In genomic region chr19:48741222-48741999, GRCh38 we compare ENCODE assay signal across 9 cellular contexts. TPM values are rescaled to one million over a fixed set of nuclear protein-coding genes. Genes with fewer than 3 reads are reported as not detected.
DNase-seq lines count a peak whose midpoint lies in the region; ATAC-seq and TF ChIP-seq lines count a peak whose summit lies in the region.
"Had no signal": no experiment of that assay in that cellular context is flagged by ENCODE, and none has a peak within 500 bp of the region (broad histone marks: within the 10 kb centered on the region; RNA-seq: fewer than 3 reads in every experiment).

No MANE protein-coding gene starts in this region.

- H3K9me3 Mint-ChIP-seq in CD8-positive, alpha-beta T cell: no peaks in the 10 kb centered on the region
- H3K9me3 Mint-ChIP-seq in naive B cell (peaks cover 0 to 5% (median 4%) of the 10 kb centered on the region in 7 donors), CD14-positive monocyte (peaks cover 8 to 32% (median 22%) of the 10 kb centered on the region in 7 donors)
- H3K9me3 Mint-ChIP-seq: T-helper 1 cell treated with Interleukin-12 subunit alpha and Interleukin-12 subunit beta and Interleukin-4 antibody, amounts not matched to agents 30 μg/mL and 1 μg/mL, for 36 hours had no signal

- H3K4me3 ChIP-seq in CD8-positive, alpha-beta T cell (ENCODE audit: low read depth, low read length): no peak overlapping the region
- no peak overlapping the region for H3K4me3 ChIP-seq in ascending aorta

- no peaks in the 10 kb centered on the region for H3K36me3 ChIP-seq in CD8-positive, alpha-beta T cell (ENCODE audit: insufficient read depth, low read length)
- H3K36me3 ChIP-seq in ascending aorta: no peaks in the 10 kb centered on the region

- peaks cover 17% of the 10 kb centered on the region for H3K27me3 Mint-ChIP-seq in CD8-positive, alpha-beta T cell (ENCODE audit: low read depth)
- H3K27me3 Mint-ChIP-seq in naive B cell (peaks cover 24 to 56% (median 30%) of the 10 kb centered on the region in 3 donors), CD14-positive monocyte (ENCODE audit: low read depth in 3 of 3) (peaks cover 39 to 67% (median 53%) of the 10 kb centered on the region in 3 donors)

- peaks cover 29% of the 10 kb centered on the region for H3K4me1 ChIP-seq in CD8-positive, alpha-beta T cell (ENCODE audit: insufficient read depth, low read length)
- H3K4me1 ChIP-seq in ascending aorta: peaks cover 5 to 9% of the 10 kb centered on the region in 2 donors

- intact Hi-C loops in CD8-positive, alpha-beta T cell (cut with DNase I, micrococcal nuclease): no loop called here
- intact Hi-C loops in CD14-positive monocyte (cut with micrococcal nuclease) (no loop called here), ascending aorta (cut with DNase I) (no loop called here)

- no peak overlapping the region for H3K27ac ChIP-seq in CD8-positive, alpha-beta T cell (ENCODE audit: low read depth, low read length)
- H3K27ac ChIP-seq in caudate nucleus (ENCODE audit: low read depth, low read length) (peak overlapping the region; percentile 16), ascending aorta (peak overlapping the region in 1 of 2 donors; percentile 4)

- DNase-seq in CD8-positive, alpha-beta T cell: peak in 2 of 7 experiments; percentile 36 to 40
- DNase-seq in HuH-7 (ENCODE audit: low spot score): peak; percentile 75
- peak in 2 of 61 donors; percentile 10 to 63 for DNase-seq in caudate nucleus (lab: John Stamatoyannopoulos, UW)
- DNase-seq in naive B cell: no peak
- no peak for DNase-seq in CD14-positive monocyte (ENCODE audit: low spot score)
- no peak for DNase-seq in islet precursor cell
- no peak for DNase-seq in ascending aorta (ENCODE audit: low spot score in 2 of 2)
- DNase-seq in NCI-H510A (lab: John Stamatoyannopoulos, UW): no peak

- CTCF ChIA-PET in CD8-positive, alpha-beta T cell (lab: Charles Lee): no interaction called here

- POLR2A ChIA-PET in CD8-positive, alpha-beta T cell (lab: Charles Lee): no interaction called here

- H3K27ac Mint-ChIP-seq in CD8-positive, alpha-beta T cell: no peak overlapping the region
- H3K27ac Mint-ChIP-seq in naive B cell (peak overlapping the region in 1 of 6 donors; percentile 12), CD14-positive monocyte (peak overlapping the region in 2 of 7 donors; percentile 36 to 57)
- H3K27ac Mint-ChIP-seq: T-helper 1 cell treated with Interleukin-12 subunit alpha and Interleukin-12 subunit beta and Interleukin-4 antibody, amounts not matched to agents 30 μg/mL and 1 μg/mL, for 36 hours had no signal

- H3K4me1 Mint-ChIP-seq in CD8-positive, alpha-beta T cell (ENCODE audit: low read depth): peaks cover 21% of the 10 kb centered on the region
- peaks cover 15 to 28% (median 16%) of the 10 kb centered on the region in 3 donors for H3K4me1 Mint-ChIP-seq in naive B cell
- peaks cover 24% of the 10 kb centered on the region for H3K4me1 Mint-ChIP-seq in CD14-positive monocyte

- no peak for ATAC-seq in CD8-positive, alpha-beta T cell
- ATAC-seq in naive B cell (ENCODE audit: low read depth in 2 of 2): no peak

- H3K27me3 ChIP-seq in CD8-positive, alpha-beta T cell (ENCODE audit: insufficient read depth, low read length): peaks cover 7% of the 10 kb centered on the region
- no peaks in the 10 kb centered on the region for H3K27me3 ChIP-seq in ascending aorta

- H3K36me3 Mint-ChIP-seq in CD8-positive, alpha-beta T cell: no peaks in the 10 kb centered on the region
- H3K36me3 Mint-ChIP-seq in naive B cell: peaks cover 0 to 6% of the 10 kb centered on the region in 2 donors
- peaks cover 0 to 5% of the 10 kb centered on the region in 2 donors for H3K36me3 Mint-ChIP-seq in CD14-positive monocyte

- no peak for TF ChIP-seq CTCF in CD8-positive, alpha-beta T cell (IDR thresholded peaks at IDR 0.05)
- TF ChIP-seq CTCF in CD14-positive monocyte (IDR thresholded peaks at IDR 0.05): no peak
- no peak for TF ChIP-seq CTCF in ascending aorta (IDR thresholded peaks at IDR 0.05)

- H3K9me3 ChIP-seq in CD8-positive, alpha-beta T cell (ENCODE audit: low read length): no peaks in the 10 kb centered on the region
- no peaks in the 10 kb centered on the region for H3K9me3 ChIP-seq in ascending aorta

- peak overlapping the region; percentile 32 for H3K4me3 Mint-ChIP-seq in CD8-positive, alpha-beta T cell
- peak overlapping the region in 5 of 8 donors; percentile 12 to 78 (median 54) for H3K4me3 Mint-ChIP-seq in naive B cell
- H3K4me3 Mint-ChIP-seq in CD14-positive monocyte: peak overlapping the region in 1 of 2 donors; percentile 80
- H3K4me3 Mint-ChIP-seq: T-helper 1 cell treated with Interleukin-12 subunit alpha and Interleukin-12 subunit beta and Interleukin-4 antibody, amounts not matched to agents 30 μg/mL and 1 μg/mL, for 36 hours had no signal

RNA-seq across cellular contexts. Expression of gene RASIP1, which starts 1.0 kb away (rescaled TPM):
- 1 to 10 TPM in 1 of 2 experiments, under 1 TPM in 1; 0.64 to 1.1 TPM for total RNA-seq in CD8-positive, alpha-beta T cell
- polyA plus RNA-seq in naive B cell (ENCODE audit: low read depth in 6 of 6) (under 1 TPM in 1 of 6 donors, not detected in 5; 0.48 TPM), CD14-positive monocyte (not detected)
- total RNA-seq in ascending aorta: 85.9 TPM

RNA-seq across cellular contexts. Expression of gene IZUMO1, which starts 5.3 kb away (rescaled TPM):
- total RNA-seq in CD8-positive, alpha-beta T cell: not detected
- not detected for polyA plus RNA-seq in naive B cell (ENCODE audit: low read depth in 6 of 6)
- polyA plus RNA-seq in CD14-positive monocyte: not detected
- total RNA-seq in ascending aorta: not detected

RNA-seq across cellular contexts. Expression of gene FUT1, which starts 11.0 kb away (rescaled TPM):
- total RNA-seq in CD8-positive, alpha-beta T cell: not detected
- polyA plus RNA-seq in naive B cell (ENCODE audit: low read depth in 6 of 6): not detected
- polyA plus RNA-seq in CD14-positive monocyte: not detected
- 3.8 TPM for total RNA-seq in ascending aorta

RNA-seq across cellular contexts. Expression of gene FGF21, which starts 13.9 kb away (rescaled TPM):
- not detected for total RNA-seq in CD8-positive, alpha-beta T cell
- polyA plus RNA-seq in naive B cell (ENCODE audit: low read depth in 6 of 6): not detected
- not detected for polyA plus RNA-seq in CD14-positive monocyte
- not detected for total RNA-seq in ascending aorta

RNA-seq across cellular contexts. Expression of gene MAMSTR, which starts 21.9 kb away (rescaled TPM):
- total RNA-seq in CD8-positive, alpha-beta T cell: under 1 TPM; 0.17 to 0.65 TPM
- polyA plus RNA-seq in naive B cell (ENCODE audit: low read depth in 6 of 6) (under 1 TPM in 5 of 6 donors, not detected in 1; 0.21 to 0.70 (median 0.31) TPM), CD14-positive monocyte (not detected)
- 0.32 TPM for total RNA-seq in ascending aorta

Comparison
In these comparisons a context has a peak if more than half of its experiments do, and no peak if none do; other contexts are left out.
1. RNA of gene RASIP1, which starts 1.0 kb away (total RNA-seq): 85.9 TPM in ascending aorta (single experiment); 0.64 to 1.1 TPM in CD8-positive, alpha-beta T cell; every median in the first group is over 10 times any median in the second.